In the genomic region with DNA sequence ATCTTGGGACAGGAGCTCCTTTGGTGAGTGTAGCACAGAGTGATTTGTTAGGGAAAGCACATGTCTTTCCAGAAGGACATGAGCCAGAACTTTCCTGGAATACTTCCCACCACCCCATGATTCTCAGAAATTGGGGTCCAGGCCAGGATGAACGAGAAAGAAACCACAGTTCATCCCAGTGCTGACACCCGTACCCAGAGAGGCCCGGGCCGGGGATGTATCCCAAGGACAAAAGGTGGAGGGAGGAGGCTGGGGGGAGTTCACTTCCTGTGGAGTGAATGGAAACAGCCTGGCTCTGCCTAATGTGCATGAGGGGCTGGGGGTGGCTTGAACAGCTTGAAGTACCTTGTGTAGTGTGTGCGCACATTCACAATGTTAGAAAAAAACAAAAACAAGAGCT, we compare ENCODE assay signal across 22 cellular contexts.
"Had no signal": no experiment of that assay in that cellular context is flagged by ENCODE, and none has a peak within 500 bp of the region (broad histone marks: within the 10 kb centered on the region; RNA-seq: fewer than 3 reads in every experiment).

No MANE protein-coding gene starts in this region.

- DNase-seq: effector memory CD8-positive, alpha-beta T cell; gastrocnemius medialis; heart right ventricle; left lung; mesenchymal stem cell; midbrain; posterior cingulate gyrus; sigmoid colon; stimulated activated CD4-positive, alpha-beta T cell treated with anti-CD3 and anti-CD28 coated beads, Interleukin-2, amount 100 ng/mL, for 24 hours; stimulated activated CD4-positive, alpha-beta T cell treated with anti-CD3 and anti-CD28 coated beads, Interleukin-4, amount 100 ng/mL, for 4 hours; stimulated activated naive B cell treated with anti-CD40 and anti-IgM and Interleukin-4, amounts not matched to agents 10 μg/mL and 1 μg/mL and 100 μg/mL, for 72 hours; stimulated activated naive CD8-positive, alpha-beta T cell treated with anti-CD3 and anti-CD28 coated beads, Interleukin-15, amount 100 ng/mL, for 72 hours; tibial artery; upper lobe of right lung had no signal

- H3K4me3 Mint-ChIP-seq: dendritic cell treated with granulocyte-macrophage colony-stimulating factor and Interleukin-4, amounts not matched to agents 40 ng/mL and 50 ng/mL, for 4 days; effector memory CD8-positive, alpha-beta T cell; natural killer cell treated with Interleukin-12 subunit alpha and Interleukin-12 subunit beta and Interleukin-15 and Interleukin-18, amount 100 ng/mL, for 72 hours; stimulated activated naive B cell treated with anti-CD40 and anti-IgM and Interleukin-4, amounts not matched to agents 10 μg/mL and 1 μg/mL and 100 μg/mL, for 72 hours; stimulated activated naive CD8-positive, alpha-beta T cell treated with anti-CD3 and anti-CD28 coated beads, Interleukin-15, amount 100 ng/mL, for 72 hours had no signal

- H3K4me3 ChIP-seq: esophagus muscularis mucosa, gastrocnemius medialis, heart right ventricle, left lung, lung, sigmoid colon, skin epidermis, tibial artery, upper lobe of right lung, vagina had no signal

- H3K9me3 ChIP-seq: esophagus muscularis mucosa, gastrocnemius medialis, heart right ventricle, left lung, neutrophil, sigmoid colon, tibial artery, upper lobe of right lung, vagina had no signal

- H3K27me3 Mint-ChIP-seq: dendritic cell treated with granulocyte-macrophage colony-stimulating factor and Interleukin-4, amounts not matched to agents 40 ng/mL and 50 ng/mL, for 4 days; effector memory CD8-positive, alpha-beta T cell; natural killer cell treated with Interleukin-12 subunit alpha and Interleukin-12 subunit beta and Interleukin-15 and Interleukin-18, amount 100 ng/mL, for 72 hours; stimulated activated naive B cell treated with anti-CD40 and anti-IgM and Interleukin-4, amounts not matched to agents 10 μg/mL and 1 μg/mL and 100 μg/mL, for 72 hours; stimulated activated naive CD8-positive, alpha-beta T cell treated with anti-CD3 and anti-CD28 coated beads, Interleukin-15, amount 100 ng/mL, for 72 hours had no signal

- H3K27me3 ChIP-seq: esophagus muscularis mucosa, gastrocnemius medialis, heart right ventricle, left lung, neutrophil, sigmoid colon, tibial artery, upper lobe of right lung, vagina had no signal

- H3K36me3 ChIP-seq: gastrocnemius medialis, sigmoid colon, upper lobe of right lung, vagina had no signal

- ATAC-seq: effector memory CD8-positive, alpha-beta T cell; gastrocnemius medialis; heart right ventricle; left lung; natural killer cell treated with Interleukin-12 subunit alpha and Interleukin-12 subunit beta and Interleukin-15 and Interleukin-18, amount 100 ng/mL, for 72 hours; stimulated activated naive B cell treated with anti-CD40 and anti-IgM and Interleukin-4, amounts not matched to agents 10 μg/mL and 1 μg/mL and 100 μg/mL, for 72 hours; stimulated activated naive CD8-positive, alpha-beta T cell treated with anti-CD3 and anti-CD28 coated beads, Interleukin-15, amount 100 ng/mL, for 72 hours; upper lobe of right lung had no signal

- H3K36me3 Mint-ChIP-seq: natural killer cell treated with Interleukin-12 subunit alpha and Interleukin-12 subunit beta and Interleukin-15 and Interleukin-18, amount 100 ng/mL, for 72 hours had no signal

- H3K27ac Mint-ChIP-seq: dendritic cell treated with granulocyte-macrophage colony-stimulating factor and Interleukin-4, amounts not matched to agents 40 ng/mL and 50 ng/mL, for 4 days; effector memory CD8-positive, alpha-beta T cell; natural killer cell treated with Interleukin-12 subunit alpha and Interleukin-12 subunit beta and Interleukin-15 and Interleukin-18, amount 100 ng/mL, for 72 hours; stimulated activated naive B cell treated with anti-CD40 and anti-IgM and Interleukin-4, amounts not matched to agents 10 μg/mL and 1 μg/mL and 100 μg/mL, for 72 hours; stimulated activated naive CD8-positive, alpha-beta T cell treated with anti-CD3 and anti-CD28 coated beads, Interleukin-15, amount 100 ng/mL, for 72 hours had no signal

- H3K9me3 Mint-ChIP-seq: dendritic cell treated with granulocyte-macrophage colony-stimulating factor and Interleukin-4, amounts not matched to agents 40 ng/mL and 50 ng/mL, for 4 days; effector memory CD8-positive, alpha-beta T cell; natural killer cell treated with Interleukin-12 subunit alpha and Interleukin-12 subunit beta and Interleukin-15 and Interleukin-18, amount 100 ng/mL, for 72 hours; stimulated activated naive B cell treated with anti-CD40 and anti-IgM and Interleukin-4, amounts not matched to agents 10 μg/mL and 1 μg/mL and 100 μg/mL, for 72 hours; stimulated activated naive CD8-positive, alpha-beta T cell treated with anti-CD3 and anti-CD28 coated beads, Interleukin-15, amount 100 ng/mL, for 72 hours had no signal

- H3K27ac ChIP-seq: epithelial cell of prostate, gastrocnemius medialis, heart right ventricle, left lung, neutrophil, skin epidermis, tibial artery, upper lobe of right lung, vagina had no signal

- H3K4me1 ChIP-seq: vagina had no signal
